9 cellular contexts compared by ENCODE assay signal in the genomic region with DNA sequence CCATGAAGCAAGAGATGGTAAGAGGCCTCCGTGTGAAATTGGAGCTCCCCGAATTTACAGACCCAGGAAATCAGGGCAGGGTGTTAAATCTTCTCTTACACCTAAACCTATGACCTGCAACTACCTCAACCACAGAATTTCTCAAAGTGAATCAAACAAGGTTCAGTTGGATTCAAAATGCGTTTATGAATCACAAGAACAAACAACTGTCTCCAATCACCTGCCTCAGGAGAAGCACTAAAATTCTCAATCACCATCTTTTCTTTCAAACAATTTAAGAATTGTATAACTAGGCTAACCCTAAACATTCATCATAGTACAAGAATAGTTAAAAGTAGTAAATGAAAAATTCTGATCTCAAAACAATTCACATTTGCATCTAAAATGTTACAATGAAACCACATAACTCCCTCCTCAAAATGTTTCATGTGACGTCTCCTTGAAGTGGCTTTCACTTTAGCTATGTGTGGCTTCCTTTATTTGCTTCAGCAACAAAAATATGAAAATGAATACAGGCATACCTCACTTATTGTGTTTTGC. TPM values are rescaled to one million over a fixed set of nuclear protein-coding genes. Genes with fewer than 3 reads are reported as not detected.
DNase-seq lines count a peak whose midpoint lies in the region; ATAC-seq and TF ChIP-seq lines count a peak whose summit lies in the region.
"Had no signal": no experiment of that assay in that cellular context is flagged by ENCODE, and none has a peak within 500 bp of the region (broad histone marks: within the 10 kb centered on the region; RNA-seq: fewer than 3 reads in every experiment).

No MANE protein-coding gene starts in this region.

- in situ Hi-C loops in KBM-7 (cut with MboI; ENCODE audit: low pct_unique_long_range_greater_than_20kb, low sequenced_read_pairs), result no loop called here

- no peaks in the 10 kb centered on the region for H3K36me3 Mint-ChIP-seq in naive B cell

- H3K4me1 Mint-ChIP-seq in naive B cell, result peaks cover 64 to 93% (median 91%) of the 10 kb centered on the region in 3 donors

- TF ChIP-seq POLR2A in body of pancreas (IDR thresholded peaks at IDR 0.05), result no peak

- no peaks in the 10 kb centered on the region for H3K9me3 Mint-ChIP-seq in naive B cell

- TF ChIP-seq CTCF in ascending aorta (IDR thresholded peaks at IDR 0.05) (no peak), body of pancreas (IDR thresholded peaks at IDR 0.05) (no peak)

- 71 to 86% methylated on average over 4 of the region's 4 CpGs for WGBS in body of pancreas, 2 donors

- peak overlapping the region; percentile 46 to 93 (median 84) for H3K27ac Mint-ChIP-seq in naive B cell

- DNase-seq in naive B cell (peak; percentile 17), Ammon's horn (ENCODE audit: low spot score) (no peak), KBM-7 (no peak), ascending aorta (ENCODE audit: low spot score in 2 of 2) (no peak), body of pancreas (no peak)
- DNase-seq: NCI-H69 had no signal

- ATAC-seq in GM18519 (IDR thresholded peaks at IDR 0.05; ENCODE audit: low FRiP score, unreplicated experiment), result peak; percentile 85
- ATAC-seq in GM21619 (IDR thresholded peaks at IDR 0.05; ENCODE audit: unreplicated experiment), result peak; percentile 90
- peak; percentile 90 for ATAC-seq in HG03520 (IDR thresholded peaks at IDR 0.05; ENCODE audit: unreplicated experiment)
- peak; percentile 85 to 87 for ATAC-seq in naive B cell (ENCODE audit: low read depth in 2 of 2)
- ATAC-seq in body of pancreas, result no peak

- H3K27me3 ChIP-seq in ascending aorta (no peaks in the 10 kb centered on the region), body of pancreas (no peaks in the 10 kb centered on the region)

- no peaks in the 10 kb centered on the region for H3K36me3 ChIP-seq in ascending aorta
- H3K36me3 ChIP-seq in body of pancreas (replicated peaks in 1 of 2; ENCODE audit: insufficient read depth in 1 of 2, low read depth in 2 of 2), result no peaks in the 10 kb centered on the region

- H3K27ac ChIP-seq in ascending aorta (no peak overlapping the region), body of pancreas (no peak overlapping the region)

- no peaks in the 10 kb centered on the region for H3K27me3 Mint-ChIP-seq in naive B cell

- H3K9me3 ChIP-seq in ascending aorta (no peaks in the 10 kb centered on the region), body of pancreas (no peaks in the 10 kb centered on the region)

- H3K4me1 ChIP-seq in ascending aorta (peaks cover 0 to 3% of the 10 kb centered on the region in 2 donors), body of pancreas (no peaks in the 10 kb centered on the region)

- intact Hi-C loops in ascending aorta (cut with DNase I) (no loop called here), body of pancreas (cut with DNase I) (no loop called here)

- H3K4me3 ChIP-seq in ascending aorta (no peak overlapping the region), body of pancreas (no peak overlapping the region)

- peak overlapping the region; percentile 20 to 84 (median 66) for H3K4me3 Mint-ChIP-seq in naive B cell

RNA-seq across cellular contexts. Expression of gene PPP3CA, which starts 19.2 kb away (rescaled TPM):
- polyA plus RNA-seq in naive B cell (ENCODE audit: low read depth in 6 of 6), result 10 to 100 TPM; 12.9 to 77.5 (median 19.5) TPM
- total RNA-seq in ascending aorta (64.5 TPM), body of pancreas (10 to 100 TPM; 13.7 to 20.8 TPM)
